ENCODE assay signal across 17 cellular contexts in the genomic region with DNA sequence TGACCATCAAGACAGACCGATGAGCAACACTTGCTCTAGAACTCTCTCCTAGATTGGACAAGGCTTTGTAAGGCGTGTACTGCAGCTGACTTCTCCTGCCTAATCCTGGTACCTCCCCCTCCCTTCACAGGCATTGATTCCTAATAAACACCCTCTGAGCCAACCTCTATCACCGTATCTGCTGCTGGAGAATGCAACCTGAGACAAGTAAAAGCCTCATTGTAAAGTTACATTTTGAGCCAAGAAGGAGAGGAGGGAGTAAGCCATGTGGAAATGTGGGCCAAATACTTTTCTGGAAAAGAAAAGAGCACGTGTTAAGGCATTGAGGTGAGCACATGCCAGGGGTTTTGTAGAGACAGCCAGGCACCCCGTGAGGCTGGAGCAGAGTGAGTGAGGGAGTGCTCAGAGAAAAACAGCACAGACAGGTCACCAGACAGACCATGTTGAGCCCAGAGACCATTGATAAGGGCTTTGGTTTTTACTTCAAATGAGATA. TPM values are rescaled to one million over a fixed set of nuclear protein-coding genes. Genes with fewer than 3 reads are reported as not detected.
DNase-seq lines count a peak whose midpoint lies in the region; ATAC-seq, FAIRE-seq and TF ChIP-seq lines count a peak whose summit lies in the region.
"Had no signal": no experiment of that assay in that cellular context is flagged by ENCODE, and none has a peak within 500 bp of the region (broad histone marks: within the 10 kb centered on the region; RNA-seq: fewer than 3 reads in every experiment).

No MANE protein-coding gene starts in this region.

- no peak for FAIRE-seq in keratinocyte (lab: Jason Lieb, UNC)
- FAIRE-seq: endothelial cell of umbilical vein had no signal

- no peaks in the 10 kb centered on the region for H3K9me1 ChIP-seq in keratinocyte (ENCODE audit: control insufficient read depth, extremely low read depth, insufficient read depth, low read length)

- no peaks in the 10 kb centered on the region for H3K27me3 Mint-ChIP-seq in CD4-positive, alpha-beta T cell
- H3K27me3 Mint-ChIP-seq in GM23338 (ENCODE audit: insufficient read depth, low read depth, poor library complexity): peaks cover 9% of the 10 kb centered on the region
- H3K27me3 Mint-ChIP-seq in activated CD8-positive, alpha-beta T cell treated with anti-CD3 and anti-CD28 coated beads for 36 hours: no peaks in the 10 kb centered on the region
- no peaks in the 10 kb centered on the region for H3K27me3 Mint-ChIP-seq in naive thymus-derived CD8-positive, alpha-beta T cell

- no peak overlapping the region for H3K27ac ChIP-seq in CD4-positive, alpha-beta T cell (ENCODE audit: low read depth, low read length)
- H3K27ac ChIP-seq in GM23338 (ENCODE audit: low read depth) (no peak overlapping the region), keratinocyte (ENCODE audit: control insufficient read depth, insufficient read depth, low read length) (no peak overlapping the region), PC-9 (no peak overlapping the region), tibial artery (no peak overlapping the region)
- H3K27ac ChIP-seq: C4-2B, HL-60 had no signal

- POLR2A ChIA-PET in CD4-positive, alpha-beta T cell (lab: Charles Lee): no interaction called here
- POLR2A ChIA-PET in activated CD8-positive, alpha-beta T cell treated with anti-CD3 and anti-CD28 coated beads for 36 hours (lab: Charles Lee): no interaction called here
- POLR2A ChIA-PET in PC-9 (lab: Charles Lee; ENCODE audit: unreplicated experiment): no interaction called here
- POLR2A ChIA-PET in naive thymus-derived CD8-positive, alpha-beta T cell (lab: Charles Lee): no interaction called here

- H3K9me2 ChIP-seq in GM23338 (ENCODE audit: insufficient read depth) (no peaks in the 10 kb centered on the region), PC-9 (ENCODE audit: insufficient read depth) (no peaks in the 10 kb centered on the region)
- H3K9me2 ChIP-seq: SK-N-SH had no signal

- H3K79me2 ChIP-seq in GM23338 (replicated peaks; ENCODE audit: insufficient read depth) (peaks cover 28% of the 10 kb centered on the region), keratinocyte (ENCODE audit: control insufficient read depth, insufficient read depth, low read length) (peaks cover 22% of the 10 kb centered on the region), PC-9 (ENCODE audit: low read depth) (peaks cover 23% of the 10 kb centered on the region)

- no peak for ATAC-seq in CD4-positive, alpha-beta T cell (ENCODE audit: poor library complexity)
- ATAC-seq in GM23338: peak; percentile 1; the same call in 2 of the 3 replicates
- ATAC-seq in activated CD8-positive, alpha-beta T cell treated with anti-CD3 and anti-CD28 coated beads for 36 hours: no peak
- no peak for ATAC-seq in naive thymus-derived CD8-positive, alpha-beta T cell
- ATAC-seq: left colon; natural killer cell treated with Interleukin-12 subunit alpha and Interleukin-12 subunit beta and Interleukin-15 and Interleukin-18, amount 100 ng/mL, for 72 hours had no signal

- intact Hi-C loops in CD4-positive, alpha-beta T cell (cut with DNase I, micrococcal nuclease): no loop called here
- intact Hi-C loops in activated CD8-positive, alpha-beta T cell treated with anti-CD3 and anti-CD28 coated beads for 36 hours (cut with micrococcal nuclease): no loop called here
- intact Hi-C loops in PC-9 (cut with micrococcal nuclease; ENCODE audit: unreplicated experiment): loop anchor here (10.0 kb wide), 1 partner anchor 637 kb away; the partner anchor contains the start of gene CUL3
- intact Hi-C loops in tibial artery (cut with DNase I; ENCODE audit: low total_unique reads): no loop called here
- intact Hi-C loops in head of caudate nucleus (cut with DNase I): no loop called here

- H3K4me2 ChIP-seq in GM23338: peak overlapping the region; percentile 51
- H3K4me2 ChIP-seq in keratinocyte (ENCODE audit: control insufficient read depth, extremely low read depth, insufficient read depth, low read depth, low read length): no peak overlapping the region
- H3K4me2 ChIP-seq in PC-9: no peak overlapping the region
- H3K4me2 ChIP-seq: SK-N-SH had no signal

- H3K9me3 ChIP-seq in CD4-positive, alpha-beta T cell (ENCODE audit: control insufficient read depth, low read length): no peaks in the 10 kb centered on the region
- no peaks in the 10 kb centered on the region for H3K9me3 ChIP-seq in keratinocyte (ENCODE audit: control insufficient read depth, low read depth, low read length)
- H3K9me3 ChIP-seq in PC-9 (ENCODE audit: insufficient read depth, low read depth): no peaks in the 10 kb centered on the region
- no peaks in the 10 kb centered on the region for H3K9me3 ChIP-seq in tibial artery
- H3K9me3 ChIP-seq: SK-N-SH had no signal

- no peaks in the 10 kb centered on the region for H3K27me3 ChIP-seq in CD4-positive, alpha-beta T cell (ENCODE audit: control insufficient read depth, insufficient read depth, low read length)
- H3K27me3 ChIP-seq in GM23338 (ENCODE audit: insufficient read depth): no peaks in the 10 kb centered on the region
- H3K27me3 ChIP-seq in keratinocyte (ENCODE audit: control insufficient read depth, extremely low read depth, insufficient read depth, low read length): no peaks in the 10 kb centered on the region
- H3K27me3 ChIP-seq in PC-9 (ENCODE audit: insufficient read depth, low read depth): no peaks in the 10 kb centered on the region
- no peaks in the 10 kb centered on the region for H3K27me3 ChIP-seq in tibial artery

- no peak overlapping the region for H3K4me3 ChIP-seq in GM23338
- H3K4me3 ChIP-seq in keratinocyte (ENCODE audit: control insufficient read depth in 2 of 3, extremely low read depth in 1 of 3, insufficient read depth in 2 of 3, low read depth in 1 of 3, low read length in 3 of 3): no peak overlapping the region
- no peak overlapping the region for H3K4me3 ChIP-seq in PC-9
- H3K4me3 ChIP-seq in tibial artery: no peak overlapping the region

- no peak for DNase-seq in CD4-positive, alpha-beta T cell
- DNase-seq in GM23338 (ENCODE audit: low spot score): peak; percentile 60
- no peak for DNase-seq in activated CD8-positive, alpha-beta T cell treated with anti-CD3 and anti-CD28 coated beads for 36 hours
- no peak for DNase-seq in keratinocyte (ENCODE audit: low read depth, low spot score)
- no peak for DNase-seq in PC-9
- DNase-seq in naive thymus-derived CD8-positive, alpha-beta T cell: no peak
- no peak for DNase-seq in tibial artery
- DNase-seq in head of caudate nucleus: no peak
- DNase-seq: activated effector memory CD4-positive, alpha-beta T cell treated with Interleukin-2 at 50 U/mL for 16 hours; cerebellar nuclear complex; EL; left colon; SK-N-SH had no signal

- no TSS peak for BruUV-seq in PC-9 (replicated peaks; lab: Mats Ljungman, UMichigan)

- TF ChIP-seq CTCF in CD4-positive, alpha-beta T cell (IDR thresholded peaks at IDR 0.05): no peak
- TF ChIP-seq CTCF in GM23338 (conservative IDR thresholded peaks at IDR 0.05; ENCODE audit: low read depth in 2 of 2) (no peak), keratinocyte (optimal IDR thresholded peaks at IDR 0.05 in 1 of 3, IDR thresholded peaks at IDR 0.05 in 1 of 3, conservative IDR thresholded peaks at IDR 0.05 in 1 of 3; ENCODE audit: extremely low read depth in 1 of 3, insufficient read depth in 2 of 3, low read length in 3 of 3) (no peak), PC-9 (conservative IDR thresholded peaks at IDR 0.05) (no peak), tibial artery (IDR thresholded peaks at IDR 0.05) (no peak)
- no peak for TF ChIP-seq CTCF in activated CD8-positive, alpha-beta T cell treated with anti-CD3 and anti-CD28 coated beads for 36 hours (IDR thresholded peaks at IDR 0.05)

- no peak overlapping the region for H3K9ac ChIP-seq in keratinocyte (ENCODE audit: control insufficient read depth, extremely low read depth, insufficient read depth, low read length)
- H3K9ac ChIP-seq: SK-N-SH had no signal

- CTCF ChIA-PET in CD4-positive, alpha-beta T cell (lab: Charles Lee): no interaction called here
- CTCF ChIA-PET in activated CD8-positive, alpha-beta T cell treated with anti-CD3 and anti-CD28 coated beads for 36 hours (lab: Charles Lee): no interaction called here
- CTCF ChIA-PET in PC-9 (lab: Charles Lee): no interaction called here

- peaks cover 9% of the 10 kb centered on the region for H3K36me3 Mint-ChIP-seq in CD4-positive, alpha-beta T cell (ENCODE audit: low read depth)
- H3K36me3 Mint-ChIP-seq in GM23338 (ENCODE audit: low read depth): peaks cover 3% of the 10 kb centered on the region
- peaks cover 7% of the 10 kb centered on the region for H3K36me3 Mint-ChIP-seq in activated CD8-positive, alpha-beta T cell treated with anti-CD3 and anti-CD28 coated beads for 36 hours (ENCODE audit: low read depth)
- H3K36me3 Mint-ChIP-seq in naive thymus-derived CD8-positive, alpha-beta T cell: no peaks in the 10 kb centered on the region
- H3K36me3 Mint-ChIP-seq: natural killer cell treated with Interleukin-12 subunit alpha and Interleukin-12 subunit beta and Interleukin-15 and Interleukin-18, amount 100 ng/mL, for 72 hours had no signal

- H3K4me1 Mint-ChIP-seq in CD4-positive, alpha-beta T cell (ENCODE audit: low read depth): peaks cover 55% of the 10 kb centered on the region
- H3K4me1 Mint-ChIP-seq in GM23338: peaks cover 54% of the 10 kb centered on the region
- H3K4me1 Mint-ChIP-seq in activated CD8-positive, alpha-beta T cell treated with anti-CD3 and anti-CD28 coated beads for 36 hours (ENCODE audit: low read depth): peaks cover 59% of the 10 kb centered on the region
- H3K4me1 Mint-ChIP-seq in naive thymus-derived CD8-positive, alpha-beta T cell: peaks cover 23 to 45% (median 42%) of the 10 kb centered on the region in 4 donors

- no peak overlapping the region for H3K27ac Mint-ChIP-seq in CD4-positive, alpha-beta T cell
- H3K27ac Mint-ChIP-seq in GM23338: peak overlapping the region; percentile 2
- H3K27ac Mint-ChIP-seq in activated CD8-positive, alpha-beta T cell treated with anti-CD3 and anti-CD28 coated beads for 36 hours: peak overlapping the region; percentile 80
- H3K27ac Mint-ChIP-seq in naive thymus-derived CD8-positive, alpha-beta T cell: peak overlapping the region in 3 of 10 donors; percentile 16 to 57 (median 19)

- dilution Hi-C loops in keratinocyte (cut with MboI; ENCODE audit: extremely low pct_ligation_motif_present, low sequenced_read_pairs): no loop called here

- H3K4me1 ChIP-seq in GM23338 (ENCODE audit: insufficient read depth) (peaks cover 51% of the 10 kb centered on the region), keratinocyte (ENCODE audit: control insufficient read depth, extremely low read depth, insufficient read depth, low read length) (peaks cover 10% of the 10 kb centered on the region), PC-9 (replicated peaks; ENCODE audit: insufficient read depth) (peaks cover 31% of the 10 kb centered on the region), tibial artery (peaks cover 0 to 20% (median 12%) of the 10 kb centered on the region in 4 donors)

- H2AFZ ChIP-seq in GM23338 (peak overlapping the region; percentile 0; the same call in 1 of the 2 replicates), keratinocyte (ENCODE audit: control insufficient read depth, low read length) (peak overlapping the region; percentile 37), PC-9 (no peak overlapping the region)

- H4K20me1 ChIP-seq in GM23338 (replicated peaks; ENCODE audit: insufficient read depth) (peaks cover 10% of the 10 kb centered on the region; the same call in 1 of the 2 replicates), keratinocyte (ENCODE audit: control insufficient read depth, extremely low read depth, insufficient read depth, low read length) (no peaks in the 10 kb centered on the region), PC-9 (ENCODE audit: insufficient read depth) (no peaks in the 10 kb centered on the region)

- no peaks in the 10 kb centered on the region for H3F3A ChIP-seq in GM23338 (replicated peaks; ENCODE audit: low read depth)
- peaks cover 27% of the 10 kb centered on the region for H3F3A ChIP-seq in PC-9 (ENCODE audit: insufficient read depth, low read depth)

- H3K4me3 Mint-ChIP-seq in CD4-positive, alpha-beta T cell: peak overlapping the region; percentile 13
- H3K4me3 Mint-ChIP-seq in GM23338: peak overlapping the region; percentile 16; the same call in 1 of the 3 replicates
- H3K4me3 Mint-ChIP-seq in activated CD8-positive, alpha-beta T cell treated with anti-CD3 and anti-CD28 coated beads for 36 hours: no peak overlapping the region
- H3K4me3 Mint-ChIP-seq in naive thymus-derived CD8-positive, alpha-beta T cell: peak overlapping the region in 1 of 10 donors; percentile 0
- H3K4me3 Mint-ChIP-seq: natural killer cell treated with Interleukin-12 subunit alpha and Interleukin-12 subunit beta and Interleukin-15 and Interleukin-18, amount 100 ng/mL, for 72 hours had no signal

- H3K9me3 Mint-ChIP-seq in CD4-positive, alpha-beta T cell: no peaks in the 10 kb centered on the region
- peaks cover 3% of the 10 kb centered on the region; the same call in 1 of the 3 replicates for H3K9me3 Mint-ChIP-seq in GM23338
- peaks cover 2% of the 10 kb centered on the region for H3K9me3 Mint-ChIP-seq in activated CD8-positive, alpha-beta T cell treated with anti-CD3 and anti-CD28 coated beads for 36 hours
- H3K9me3 Mint-ChIP-seq in naive thymus-derived CD8-positive, alpha-beta T cell: no peaks in the 10 kb centered on the region
- H3K9me3 Mint-ChIP-seq: natural killer cell treated with Interleukin-12 subunit alpha and Interleukin-12 subunit beta and Interleukin-15 and Interleukin-18, amount 100 ng/mL, for 72 hours had no signal

- H3K36me3 ChIP-seq in GM23338 (ENCODE audit: insufficient read depth) (no peaks in the 10 kb centered on the region), keratinocyte (ENCODE audit: control insufficient read depth in 2 of 2, extremely low read depth in 1 of 2, insufficient read depth in 2 of 2, low read length in 2 of 2) (no peaks in the 10 kb centered on the region), PC-9 (ENCODE audit: low read depth) (no peaks in the 10 kb centered on the region), tibial artery (no peaks in the 10 kb centered on the region)

RNA-seq across cellular contexts. Expression of gene WDFY1, which starts 2.6 kb away (rescaled TPM):
- total RNA-seq in CD4-positive, alpha-beta T cell: 10 to 100 TPM; 41.1 to 41.5 TPM
- 103 and 127 TPM in 2 replicates for total RNA-seq in GM23338 (2014; rRNA removed; shearing (Covaris generic))
- polyA plus RNA-seq in GM23338 (2016; fragmentation: Nextera tagmentation; extraction: Ambion mirVana) (45.7 and 54.5 TPM in 2 replicates), keratinocyte (40.9 to 63.3 TPM (median 54.9 TPM) in 3 replicates)
- 10 to 100 TPM; 20.8 to 23.1 TPM for total RNA-seq in activated CD8-positive, alpha-beta T cell treated with anti-CD3 and anti-CD28 coated beads for 36 hours
- 24.1 TPM for polyA plus RNA-seq in keratinocyte (2011; ENCODE audit: low read depth)
- 26.2 and 42.0 TPM in 2 replicates for polyA plus RNA-seq in keratinocyte (2011; cell fraction: cytosol; rRNA removed)
- polyA plus RNA-seq in keratinocyte (2011; cell fraction: nucleus; rRNA removed): 47.5 and 59.6 TPM in 2 replicates
- polyA plus RNA-seq in keratinocyte (2012; ENCODE audit: low replicate concordance): 21.8 and 34.2 TPM in 2 replicates
- polyA minus RNA-seq in keratinocyte: 88.0 to 198 TPM (median 128 TPM) in 3 replicates
- 66.8 TPM for polyA minus RNA-seq in keratinocyte (2011; cell fraction: cytosol; rRNA and poly(A)+ RNA removed)
- polyA minus RNA-seq in keratinocyte (2011; cell fraction: nucleus; rRNA and poly(A)+ RNA removed): 49.6 and 79.4 TPM in 2 replicates
- 81.9 and 84.4 TPM in 2 replicates for total RNA-seq in PC-9 (2021)
- total RNA-seq in naive thymus-derived CD8-positive, alpha-beta T cell: 10 to 100 TPM; 31.8 to 32.0 TPM
- polyA plus RNA-seq in naive thymus-derived CD8-positive, alpha-beta T cell: 10 to 100 TPM; 15.7 to 24.1 (median 19.1) TPM

RNA-seq across cellular contexts. Expression of gene MRPL44, which starts 9.5 kb away (rescaled TPM):
- 10 to 100 TPM; 40.0 to 40.1 TPM for total RNA-seq in CD4-positive, alpha-beta T cell
- total RNA-seq in GM23338 (2014; rRNA removed; shearing (Covaris generic)): 55.8 and 68.2 TPM in 2 replicates
- polyA plus RNA-seq in GM23338 (2016; fragmentation: Nextera tagmentation; extraction: Ambion mirVana) (38.4 and 40.4 TPM in 2 replicates), keratinocyte (18.2 to 27.9 TPM (median 27.1 TPM) in 3 replicates)
- total RNA-seq in activated CD8-positive, alpha-beta T cell treated with anti-CD3 and anti-CD28 coated beads for 36 hours: 10 to 100 TPM; 37.8 to 40.4 TPM
- polyA plus RNA-seq in keratinocyte (2011; ENCODE audit: low read depth): 19.9 TPM
- polyA plus RNA-seq in keratinocyte (2011; cell fraction: cytosol; rRNA removed): 18.0 and 28.9 TPM in 2 replicates
- polyA plus RNA-seq in keratinocyte (2011; cell fraction: nucleus; rRNA removed): 21.1 and 22.7 TPM in 2 replicates
- 17.9 and 21.3 TPM in 2 replicates for polyA plus RNA-seq in keratinocyte (2012; ENCODE audit: low replicate concordance)
- 4.3 to 9.9 TPM (median 6.7 TPM) in 3 replicates for polyA minus RNA-seq in keratinocyte
- 13.0 TPM for polyA minus RNA-seq in keratinocyte (2011; cell fraction: cytosol; rRNA and poly(A)+ RNA removed)
- 6.3 and 8.6 TPM in 2 replicates for polyA minus RNA-seq in keratinocyte (2011; cell fraction: nucleus; rRNA and poly(A)+ RNA removed)
- total RNA-seq in PC-9 (2021): 66.4 and 76.6 TPM in 2 replicates
- 10 to 100 TPM; 26.5 to 30.3 TPM for total RNA-seq in naive thymus-derived CD8-positive, alpha-beta T cell
- polyA plus RNA-seq in naive thymus-derived CD8-positive, alpha-beta T cell: 10 to 100 TPM; 29.3 to 36.4 (median 31.2) TPM
